Comparison of ENCODE assay signal across 17 cellular contexts in the genomic region with DNA sequence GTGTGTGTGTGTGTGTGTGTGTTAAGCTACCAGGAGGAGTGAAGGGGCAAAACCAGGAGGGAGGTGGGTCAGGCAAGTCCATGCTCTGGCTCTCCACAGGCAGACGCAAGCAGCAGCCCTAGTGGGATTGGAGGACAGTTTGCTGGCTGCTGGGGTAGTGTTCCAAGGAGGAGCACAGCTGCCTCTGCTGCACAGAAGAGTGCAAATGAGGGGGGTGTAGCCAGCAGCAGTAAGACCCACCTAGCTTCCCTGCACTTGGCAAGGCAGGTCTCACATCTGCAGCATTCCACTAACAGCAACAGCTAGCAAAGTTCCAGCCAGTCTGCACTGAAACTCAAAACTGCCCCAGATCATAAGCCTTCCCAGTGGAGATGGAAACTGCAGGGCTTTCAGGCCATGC.
A peak's percentile ranks its signal among the peaks of the same experiment; 100 is the strongest.
DNase-seq lines count a peak whose midpoint lies in the region; ATAC-seq and TF ChIP-seq lines count a peak whose summit lies in the region.
"Had no signal": no experiment of that assay in that cellular context is flagged by ENCODE, and none has a peak within 500 bp of the region (broad histone marks: within the 10 kb centered on the region; RNA-seq: fewer than 3 reads in every experiment).

No MANE protein-coding gene starts in this region.

- peaks cover 5% of the 10 kb centered on the region for H3K9me3 ChIP-seq in DND-41 (ENCODE audit: insufficient read depth, low read length, severe bottlenecking)
- H3K9me3 ChIP-seq in neural progenitor cell (ENCODE audit: low read depth), result no peaks in the 10 kb centered on the region

- H3K4me1 Mint-ChIP-seq in WTC11, result peaks cover 23% of the 10 kb centered on the region
- peaks cover 79 to 97% of the 10 kb centered on the region in 2 donors for H3K4me1 Mint-ChIP-seq in immature natural killer cell
- H3K4me1 Mint-ChIP-seq in neural progenitor cell, result no peaks in the 10 kb centered on the region

- POLR2A ChIA-PET in WTC11 (lab: Charles Lee), result no interaction called here

- intact Hi-C loops in posterior vena cava (cut with DNase I), result no loop called here

- H3F3A ChIP-seq in neural progenitor cell (ENCODE audit: low read depth), result no peaks in the 10 kb centered on the region

- H3K9me3 Mint-ChIP-seq in WTC11 (peaks cover 66% of the 10 kb centered on the region), immature natural killer cell (peaks cover 13 to 20% (median 14%) of the 10 kb centered on the region in 6 donors), neural progenitor cell (peaks cover 42% of the 10 kb centered on the region)

- H3K36me3 Mint-ChIP-seq in WTC11 (peaks cover 65% of the 10 kb centered on the region), immature natural killer cell (peaks cover 32 to 58% (median 44%) of the 10 kb centered on the region in 3 donors), neural progenitor cell (peaks cover 7% of the 10 kb centered on the region)

- H3K27me3 Mint-ChIP-seq in WTC11 (ENCODE audit: low read depth) (no peaks in the 10 kb centered on the region), immature natural killer cell (ENCODE audit: low read depth in 3 of 3) (peaks cover 2 to 5% (median 2%) of the 10 kb centered on the region in 3 donors), neural progenitor cell (ENCODE audit: insufficient read depth, low read depth) (no peaks in the 10 kb centered on the region)
- H3K27me3 Mint-ChIP-seq: CD4-positive, alpha-beta memory T cell had no signal

- DNase-seq in DND-41 (no peak), WTC11 (ENCODE audit: low spot score) (no peak), immature natural killer cell (no peak), posterior vena cava (ENCODE audit: low spot score) (peak; percentile 14), pons (ENCODE audit: low spot score) (no peak), neural progenitor cell (ENCODE audit: low spot score) (no peak), DMS 273 treated with DMSO at 0.1 percent for 48 hours (lab: John Stamatoyannopoulos, UW) (no peak)
- DNase-seq: 8988T; CD4-positive, alpha-beta memory T cell; DMS79 treated with DMSO at 0.1 percent for 48 hours; EL; H7 had no signal

- H3K36me3 ChIP-seq in DND-41 (ENCODE audit: insufficient read depth, low read length) (peaks cover 43% of the 10 kb centered on the region), neural progenitor cell (no peaks in the 10 kb centered on the region)

- H2AFZ ChIP-seq in DND-41 (ENCODE audit: low read depth, low read length) (no peak overlapping the region), neural progenitor cell (replicated peaks) (no peak overlapping the region)
- H2AFZ ChIP-seq: GM23338 had no signal

- H3K4me1 ChIP-seq in DND-41 (ENCODE audit: insufficient read depth, low read length) (no peaks in the 10 kb centered on the region), neural progenitor cell (no peaks in the 10 kb centered on the region)
- H3K4me1 ChIP-seq: BLaER1 had no signal

- ATAC-seq in DND-41 (ENCODE audit: insufficient read depth, low read depth) (peak; percentile 50; the same call in 1 of the 3 replicates), WTC11 (peak; percentile 63), GM19395 (IDR thresholded peaks at IDR 0.05; ENCODE audit: unreplicated experiment) (no peak)
- ATAC-seq: GM12878, GM23338 had no signal

- H3K9ac ChIP-seq in DND-41 (ENCODE audit: low read depth, low read length), result no peak overlapping the region
- H3K9ac ChIP-seq in neural progenitor cell, result no peak overlapping the region
- H3K9ac ChIP-seq: BLaER1 had no signal

- H4K20me1 ChIP-seq in DND-41 (ENCODE audit: insufficient read depth, low read length) (peaks cover 9% of the 10 kb centered on the region; the same call in 1 of the 2 replicates), neural progenitor cell (ENCODE audit: low read depth) (no peaks in the 10 kb centered on the region)

- no peak overlapping the region for H3K27ac Mint-ChIP-seq in WTC11
- peak overlapping the region in 4 of 6 donors; percentile 15 to 73 (median 19) for H3K27ac Mint-ChIP-seq in immature natural killer cell
- H3K27ac Mint-ChIP-seq in neural progenitor cell, result no peak overlapping the region
- H3K27ac Mint-ChIP-seq: CD4-positive, alpha-beta memory T cell; GM23338 had no signal

- no peak overlapping the region for H3K4me3 ChIP-seq in DND-41 (ENCODE audit: low read depth in 1 of 2, low read length in 2 of 2)
- no peak overlapping the region for H3K4me3 ChIP-seq in neural progenitor cell
- H3K4me3 ChIP-seq: BLaER1, GM12878, GM23338 had no signal

- H3K79me2 ChIP-seq in DND-41 (ENCODE audit: insufficient read depth, low read length) (peaks cover 68% of the 10 kb centered on the region), neural progenitor cell (ENCODE audit: low read depth) (no peaks in the 10 kb centered on the region)

- H3K4me3 Mint-ChIP-seq in WTC11, result no peak overlapping the region
- no peak overlapping the region for H3K4me3 Mint-ChIP-seq in immature natural killer cell
- no peak overlapping the region for H3K4me3 Mint-ChIP-seq in neural progenitor cell
- H3K4me3 Mint-ChIP-seq: CD14-positive monocyte; CD4-positive, alpha-beta memory T cell; GM23338 had no signal

- H3K4me2 ChIP-seq in DND-41 (ENCODE audit: insufficient read depth, low read length) (no peak overlapping the region), neural progenitor cell (no peak overlapping the region)
- H3K4me2 ChIP-seq: BLaER1, GM23338 had no signal

- H3K27ac ChIP-seq in DND-41 (ENCODE audit: low read length) (no peak overlapping the region), neural progenitor cell (no peak overlapping the region)
- H3K27ac ChIP-seq: BLaER1 had no signal

- no peaks in the 10 kb centered on the region for H3K27me3 ChIP-seq in DND-41 (ENCODE audit: insufficient read depth, low read length, poor library complexity)
- H3K27me3 ChIP-seq in neural progenitor cell, result no peaks in the 10 kb centered on the region
- H3K27me3 ChIP-seq: BLaER1 had no signal

- TF ChIP-seq CTCF in DND-41 (IDR thresholded peaks at IDR 0.05; ENCODE audit: borderline replicate concordance, extremely low read depth, low read length, poor library complexity, severe bottlenecking) (no peak), WTC11 (IDR thresholded peaks at IDR 0.05) (no peak), neural progenitor cell (IDR thresholded peaks at IDR 0.05) (no peak)

- CTCF ChIA-PET in WTC11 (lab: Charles Lee), result no interaction called here

TF ChIP-seq in WTC11, 78 proteins besides CTCF, POLR2A, EP300 and RAD21 (continues in another document):
- TF ChIP-seq TP53 (CRISPR knock-in tag; IDR thresholded peaks at IDR 0.05) (no peak), EMX1 (CRISPR knock-in tag; IDR thresholded peaks at IDR 0.05) (no peak), ZNF138 (CRISPR knock-in tag; conservative IDR thresholded peaks at IDR 0.05) (no peak), PRDM15 (CRISPR knock-in tag; IDR thresholded peaks at IDR 0.05) (no peak), ZSCAN18 (CRISPR knock-in tag; IDR thresholded peaks at IDR 0.05) (no peak), SP1 (CRISPR knock-in tag; conservative IDR thresholded peaks at IDR 0.05) (no peak), NFYB (CRISPR knock-in tag; conservative IDR thresholded peaks at IDR 0.05; ENCODE audit: low read depth) (no peak), ZBTB43 (CRISPR knock-in tag; IDR thresholded peaks at IDR 0.05) (no peak)

Comparison
In these comparisons a context has a peak if more than half of its experiments do, and no peak if none do; other contexts are left out.
1. H3K27ac Mint-ChIP-seq: peak in immature natural killer cell (4 of 6); none in WTC11 (single experiment) and neural progenitor cell (single experiment).